In genomic region chr17:78164748-78165607, GRCh38 we compare ENCODE assay signal across 21 cellular contexts. TPM values are rescaled to one million over a fixed set of nuclear protein-coding genes. Genes with fewer than 3 reads are reported as not detected.
DNase-seq lines count a peak whose midpoint lies in the region; ATAC-seq, FAIRE-seq and TF ChIP-seq lines count a peak whose summit lies in the region.
"Had no signal": no experiment of that assay in that cellular context is flagged by ENCODE, and none has a peak within 500 bp of the region (broad histone marks: within the 10 kb centered on the region; RNA-seq: fewer than 3 reads in every experiment).

No MANE protein-coding gene starts in this region.

- H2BK5ac ChIP-seq in IMR-90 (ENCODE audit: low read depth, low read length, poor library complexity, severe bottlenecking) (no peak overlapping the region), H1 (ENCODE audit: low read depth, low read length) (no peak overlapping the region)

- dilution Hi-C loops in IMR-90 (cut with HindIII; ENCODE audit: low sequenced_read_pairs, unreplicated experiment), result no loop called here

- BruUV-seq in IMR-90 (replicated peaks; lab: Mats Ljungman, UMichigan), result no TSS peak

- DNase-seq in IMR-90 (no peak), H1 (ENCODE audit: low read depth in 1 of 2, low spot score in 2 of 2) (no peak), NCI-H748 (lab: John Stamatoyannopoulos, UW; ENCODE audit: unreplicated experiment) (no peak), left lobe of liver (ENCODE audit: low spot score) (no peak)
- DNase-seq: ACHN; CD8-positive, alpha-beta T cell; DMS153; GOT3; Kasumi-1; NCI-H1694; NCI-H2171; NCI-H345; NCI-H524 treated with DMSO at 0.1 percent for 48 hours; SW 1271 had no signal

- peaks cover 13% of the 10 kb centered on the region for H3K36me3 Mint-ChIP-seq in stimulated activated memory B cell treated with anti-CD40 and anti-IgM and Interleukin-4, amounts not matched to agents 10 μg/mL and 1 μg/mL and 100 μg/mL, for 72 hours
- H3K36me3 Mint-ChIP-seq: CD8-positive, alpha-beta T cell had no signal

- ATAC-seq in IMR-90 (ENCODE audit: low read depth), result no peak
- ATAC-seq in stimulated activated memory B cell treated with anti-CD40 and anti-IgM and Interleukin-4, amounts not matched to agents 10 μg/mL and 1 μg/mL and 100 μg/mL, for 72 hours, result no peak
- no peak for ATAC-seq in left lobe of liver
- ATAC-seq: CD8-positive, alpha-beta T cell; Right ventricle myocardium inferior had no signal

- H2BK15ac ChIP-seq in IMR-90 (ENCODE audit: low read depth, low read length) (no peak overlapping the region), H1 (ENCODE audit: low read length) (0 out of 2 replicates have a peak overlapping the region, but pooled peaks have one; percentile 40)

- intact Hi-C loops in IMR-90 (cut with micrococcal nuclease), result no loop called here

- H3K9ac ChIP-seq in IMR-90 (ENCODE audit: low read depth, low read length) (no peak overlapping the region), H1 (replicated peaks in 1 of 4; ENCODE audit: extremely low read depth in 1 of 4, low read depth in 3 of 4, low read length in 3 of 4) (no peak overlapping the region)
- H3K9ac ChIP-seq: BLaER1 treated with 17β-estradiol and CSF1 and Interleukin-3, amounts not matched to agents 10 nM and 100 nM had no signal

- H3K27ac ChIP-seq in IMR-90 (ENCODE audit: insufficient read depth, low read length), result no peak overlapping the region
- H3K27ac ChIP-seq in H1 (ENCODE audit: low read depth, low read length), result no peak overlapping the region
- H3K27ac ChIP-seq: BLaER1 treated with 17β-estradiol and CSF1 and Interleukin-3, amounts not matched to agents 10 nM and 100 nM had no signal

- H3K36me3 ChIP-seq in IMR-90 (ENCODE audit: control insufficient read depth, insufficient read depth, low read length), result no peaks in the 10 kb centered on the region
- H3K36me3 ChIP-seq in H1 (ENCODE audit: control insufficient read depth in 2 of 4, insufficient read depth in 4 of 4, low read length in 3 of 4), result no peaks in the 10 kb centered on the region; a peak in 1 of 8 replicates
- H3K36me3 ChIP-seq: BLaER1 treated with 17β-estradiol and CSF1 and Interleukin-3, amounts not matched to agents 10 nM and 100 nM had no signal

- TF ChIP-seq CTCF in IMR-90 (conservative IDR thresholded peaks at IDR 0.05; ENCODE audit: low read depth, low read length) (no peak), H1 (IDR thresholded peaks at IDR 0.05; ENCODE audit: control extremely low read depth in 1 of 3, insufficient read depth in 1 of 3, low read depth in 1 of 3, low read length in 3 of 3) (no peak)

- H3K27me3 ChIP-seq in IMR-90 (ENCODE audit: control insufficient read depth, insufficient read depth, low read length) (no peaks in the 10 kb centered on the region), H1 (replicated peaks in 1 of 4; ENCODE audit: control insufficient read depth in 3 of 4, extremely low read depth in 1 of 4, insufficient read depth in 3 of 4, low read length in 3 of 4) (no peaks in the 10 kb centered on the region)
- H3K27me3 ChIP-seq: BLaER1 treated with 17β-estradiol and CSF1 and Interleukin-3, amounts not matched to agents 10 nM and 100 nM had no signal

- no peak overlapping the region for H3K4me3 Mint-ChIP-seq in stimulated activated memory B cell treated with anti-CD40 and anti-IgM and Interleukin-4, amounts not matched to agents 10 μg/mL and 1 μg/mL and 100 μg/mL, for 72 hours

- H4K8ac ChIP-seq in IMR-90 (ENCODE audit: low read depth in 2 of 2, low read length in 2 of 2) (no peak overlapping the region), H1 (ENCODE audit: extremely low read depth, insufficient read depth, low read length) (no peak overlapping the region)

- no peak overlapping the region for H2AK5ac ChIP-seq in IMR-90 (ENCODE audit: low read depth, low read length)
- no peak overlapping the region for H2AK5ac ChIP-seq in H1 (ENCODE audit: low read depth, low read length)

- no peaks in the 10 kb centered on the region for H3K27me3 Mint-ChIP-seq in stimulated activated memory B cell treated with anti-CD40 and anti-IgM and Interleukin-4, amounts not matched to agents 10 μg/mL and 1 μg/mL and 100 μg/mL, for 72 hours

- peaks cover 52% of the 10 kb centered on the region for H3K4me1 Mint-ChIP-seq in stimulated activated memory B cell treated with anti-CD40 and anti-IgM and Interleukin-4, amounts not matched to agents 10 μg/mL and 1 μg/mL and 100 μg/mL, for 72 hours

- POLR2A ChIA-PET in IMR-90 (lab: Charles Lee; ENCODE audit: unreplicated experiment), result no interaction called here
- POLR2A ChIA-PET in H1 (lab: Charles Lee; ENCODE audit: partially characterized antibody), result interaction anchor here (1.0 kb wide), 2 partner anchors 14 to 22 kb away, joined by 4 to 7 read pairs; partner anchors contain the start of gene TK1

- no peak for TF ChIP-seq RAD21 in IMR-90 (IDR thresholded peaks at IDR 0.05; ENCODE audit: low read length)
- TF ChIP-seq RAD21 in H1 (IDR thresholded peaks at IDR 0.05 in 1 of 2, conservative IDR thresholded peaks at IDR 0.05 in 1 of 2; ENCODE audit: low read depth in 2 of 2, low read length in 2 of 2), result no peak

- H4K91ac ChIP-seq in IMR-90 (ENCODE audit: insufficient read depth, low read depth, low read length) (no peak overlapping the region), H1 (replicated peaks; ENCODE audit: insufficient read length, low read length) (no peak overlapping the region)

- peak overlapping the region; percentile 98 for H3K27ac Mint-ChIP-seq in stimulated activated memory B cell treated with anti-CD40 and anti-IgM and Interleukin-4, amounts not matched to agents 10 μg/mL and 1 μg/mL and 100 μg/mL, for 72 hours
- H3K27ac Mint-ChIP-seq: CD8-positive, alpha-beta T cell had no signal

- no peak overlapping the region for H3K4me2 ChIP-seq in IMR-90 (ENCODE audit: low read depth, low read length)
- H3K4me2 ChIP-seq in H1 (ENCODE audit: insufficient read depth in 1 of 2, low read depth in 2 of 2, low read length in 2 of 2), result no peak overlapping the region
- H3K4me2 ChIP-seq: BLaER1 treated with 17β-estradiol and CSF1 and Interleukin-3, amounts not matched to agents 10 nM and 100 nM had no signal

- CTCF ChIA-PET in IMR-90 (lab: Yijun Ruan, JAX), result no interaction called here
- CTCF ChIA-PET in H1 (lab: Charles Lee; ENCODE audit: partially characterized antibody), result interaction anchor here (1.1 to 4.7 kb wide), 6 partner anchors 11 to 53 kb away, joined by 4 to 27 read pairs (median 9); no protein-coding TSS in a partner anchor

- H3K23ac ChIP-seq in IMR-90 (ENCODE audit: low read depth, low read length), result no peak overlapping the region
- no peak overlapping the region for H3K23ac ChIP-seq in H1 (ENCODE audit: insufficient read length)

- H3K4me1 ChIP-seq in IMR-90 (ENCODE audit: control insufficient read depth, insufficient read depth, low read length) (peaks cover 2% of the 10 kb centered on the region), H1 (replicated peaks in 1 of 4; ENCODE audit: control insufficient read depth in 3 of 4, insufficient read depth in 4 of 4, low read length in 3 of 4) (peaks cover 0 to 20% (median 13%) of the 10 kb centered on the region in 4 experiments; a peak in 6 of 7 replicates)

- H2BK120ac ChIP-seq in IMR-90 (ENCODE audit: low read depth, low read length) (no peak overlapping the region), H1 (replicated peaks; ENCODE audit: low read depth, low read length) (no peak overlapping the region)

- H3K56ac ChIP-seq in IMR-90 (ENCODE audit: extremely low read depth, insufficient read depth, low read length) (no peak overlapping the region), H1 (replicated peaks; ENCODE audit: insufficient read length, low read depth, low read length) (no peak overlapping the region)

- H3K4ac ChIP-seq in IMR-90 (ENCODE audit: low read depth, low read length) (no peak overlapping the region), H1 (replicated peaks; ENCODE audit: insufficient read length, low read depth, low read length) (no peak overlapping the region)

- peak overlapping the region; percentile 16 for H2AK9ac ChIP-seq in IMR-90 (replicated peaks; ENCODE audit: low read depth, low read length, poor library complexity)

- in situ Hi-C loops in IMR-90 (cut with MboI; ENCODE audit: low sequenced_read_pairs), result no loop called here

- FAIRE-seq in H1 (lab: Jason Lieb, UNC), result no peak
- FAIRE-seq: GM12892 had no signal

- no peaks in the 10 kb centered on the region for H3K79me2 ChIP-seq in H1 (ENCODE audit: control insufficient read depth in 1 of 2, insufficient read depth in 2 of 2, low read length in 2 of 2)

- H3K79me1 ChIP-seq in IMR-90 (ENCODE audit: low read depth in 1 of 2, low read length in 2 of 2), result peaks cover 0 to 15% of the 10 kb centered on the region in 2 experiments; a peak in 2 of 4 replicates
- H3K79me1 ChIP-seq in H1 (ENCODE audit: low read depth, low read length), result peaks cover 6% of the 10 kb centered on the region

- H2AFZ ChIP-seq in IMR-90 (replicated peaks; ENCODE audit: low read length, poor library complexity), result peak overlapping the region; percentile 11
- no peak overlapping the region for H2AFZ ChIP-seq in H1 (ENCODE audit: low read length)

- peaks cover 3% of the 10 kb centered on the region; the same call in 1 of the 2 replicates for H3K9me1 ChIP-seq in IMR-90 (ENCODE audit: insufficient read depth, low read length)

- TF ChIP-seq POLR2A in IMR-90 (IDR thresholded peaks at IDR 0.05; ENCODE audit: low read depth, low read length) (no peak), H1 (IDR thresholded peaks at IDR 0.05; ENCODE audit: control extremely low read depth in 1 of 2, low read depth in 2 of 2, low read length in 2 of 2) (no peak)

- H4K5ac ChIP-seq in IMR-90 (ENCODE audit: low read depth, low read length), result no peak overlapping the region
- no peak overlapping the region for H4K5ac ChIP-seq in H1 (ENCODE audit: insufficient read length, low read depth, low read length)

- H3K14ac ChIP-seq in IMR-90 (replicated peaks; ENCODE audit: low read depth, low read length) (no peak overlapping the region), H1 (ENCODE audit: insufficient read length) (no peak overlapping the region)

- H2BK20ac ChIP-seq in IMR-90 (ENCODE audit: low read depth, low read length), result no peak overlapping the region
- no peak overlapping the region for H2BK20ac ChIP-seq in H1 (ENCODE audit: low read length)

- H3K23me2 ChIP-seq in H1 (ENCODE audit: low read depth, low read length), result peaks cover 5% of the 10 kb centered on the region; the same call in 1 of the 2 replicates

- no peaks in the 10 kb centered on the region for H3K9me3 Mint-ChIP-seq in stimulated activated memory B cell treated with anti-CD40 and anti-IgM and Interleukin-4, amounts not matched to agents 10 μg/mL and 1 μg/mL and 100 μg/mL, for 72 hours
- H3K9me3 Mint-ChIP-seq: CD8-positive, alpha-beta T cell had no signal

- no peak for TF ChIP-seq EP300 in H1 (IDR thresholded peaks at IDR 0.05; ENCODE audit: borderline replicate concordance in 1 of 2, low read depth in 2 of 2, low read length in 2 of 2)

- H3K18ac ChIP-seq in IMR-90 (ENCODE audit: low read depth, low read length) (no peak overlapping the region), H1 (ENCODE audit: extremely low read depth, low read length) (no peak overlapping the region)

- H4K20me1 ChIP-seq in IMR-90 (ENCODE audit: insufficient read depth, low read length), result peaks cover 2% of the 10 kb centered on the region; the same call in 1 of the 2 replicates
- peaks cover 3% of the 10 kb centered on the region in 2 experiments for H4K20me1 ChIP-seq in H1 (replicated peaks in 1 of 2; ENCODE audit: control insufficient read depth in 1 of 2, insufficient read depth in 2 of 2, low read length in 2 of 2)

- H2BK12ac ChIP-seq in H1 (ENCODE audit: low read depth, low read length), result no peak overlapping the region

- no peaks in the 10 kb centered on the region for H3K9me3 ChIP-seq in IMR-90 (ENCODE audit: control insufficient read depth, insufficient read depth, low read length)
- H3K9me3 ChIP-seq in H1 (ENCODE audit: insufficient read depth in 2 of 2, low read depth in 1 of 2, low read length in 1 of 2), result no peaks in the 10 kb centered on the region
- H3K9me3 ChIP-seq: BLaER1 treated with 17β-estradiol and CSF1 and Interleukin-3, amounts not matched to agents 10 nM and 100 nM had no signal

- H3K4me3 ChIP-seq in IMR-90 (ENCODE audit: insufficient read depth, low read depth, low read length) (no peak overlapping the region), H1 (ENCODE audit: extremely low read depth in 1 of 4, insufficient read depth in 2 of 4, low read depth in 3 of 4, low read length in 4 of 4) (no peak overlapping the region)
- H3K4me3 ChIP-seq: BLaER1 treated with 17β-estradiol and CSF1 and Interleukin-3, amounts not matched to agents 10 nM and 100 nM had no signal

- WGBS in IMR-90 (ENCODE audit: extremely low coverage in 2 of 2, insufficient read length in 1 of 2), 2 experiments, result 91% methylated on average over 7 of the region's 16 CpGs; no CpG with 5 or more reads in 1 of the 2 experiments
- WGBS in H1 (ENCODE audit: extremely low coverage in 1 of 2, insufficient coverage in 1 of 2, insufficient read length in 1 of 2, insufficient replicate concordance in 2 of 2, low coverage in 1 of 2, low lambda C conversion rate in 2 of 2, missing lambda C conversion rate in 1 of 2), 2 experiments, result 96% methylated on average over 15 of the region's 16 CpGs; no CpG with 5 or more reads in 1 of the 2 experiments

RNA-seq across cellular contexts. Expression of gene SYNGR2, which starts 3.4 kb away (rescaled TPM):
- total RNA-seq in IMR-90 (2012; rRNA removed) (11.1 and 14.7 TPM in 2 replicates), left lobe of liver (44.1 TPM)
- polyA plus RNA-seq in IMR-90 (2012; rRNA removed) (63.1 and 77.3 TPM in 2 replicates), H1 (2011; rRNA removed) (139 and 209 TPM in 2 replicates)
- polyA plus RNA-seq in IMR-90 (2012; cell fraction: cytosol; rRNA removed), result 38.9 and 89.5 TPM in 2 replicates
- polyA plus RNA-seq in IMR-90 (2012; cell fraction: nucleus; rRNA removed; ENCODE audit: low replicate concordance), result 27.9 and 43.7 TPM in 2 replicates
- total RNA-seq in H1 (2021; fragmentation: NEBNext Ultra II Directional; extraction: Animal tissue kit (Norgen Biotek cat#: 25700)), result 48.4 and 50.0 TPM in 2 replicates
- polyA plus RNA-seq in H1 (2011; cell fraction: cytosol; rRNA removed), result 92.9 TPM
- polyA plus RNA-seq in H1 (2011; cell fraction: nucleus; rRNA removed), result 102 TPM
- polyA plus RNA-seq in H1 (2012, experiment 1 of 2), result 32.5 to 57.4 TPM (median 51.2 TPM) in 4 replicates
- 37.5 TPM for polyA plus RNA-seq in H1 (2012, experiment 2 of 2)
- 42.0 TPM for polyA plus RNA-seq in H1 (2013, experiment 1 of 2)
- polyA plus RNA-seq in H1 (2013, experiment 2 of 2), result 51.5 TPM
- polyA minus RNA-seq in H1 (2011; rRNA and poly(A)+ RNA removed), result 53.5 and 79.1 TPM in 2 replicates
- polyA minus RNA-seq in H1 (2011; cell fraction: cytosol; rRNA and poly(A)+ RNA removed), result 28.6 TPM
- polyA minus RNA-seq in H1 (2011; cell fraction: nucleus; rRNA and poly(A)+ RNA removed), result 27.7 TPM

RNA-seq across cellular contexts. Expression of gene C17orf99, which starts 18.8 kb away (rescaled TPM):
- total RNA-seq in IMR-90 (2012; rRNA removed) (not detected in 2 replicates), left lobe of liver (not detected)
- polyA plus RNA-seq in IMR-90 (2012; rRNA removed) (not detected in 2 replicates), H1 (2011; rRNA removed) (not detected in 2 replicates)
- polyA plus RNA-seq in IMR-90 (2012; cell fraction: cytosol; rRNA removed), result not detected in 2 replicates
- polyA plus RNA-seq in IMR-90 (2012; cell fraction: nucleus; rRNA removed; ENCODE audit: low replicate concordance), result not detected in 2 replicates
- not detected in 2 replicates for total RNA-seq in H1 (2021; fragmentation: NEBNext Ultra II Directional; extraction: Animal tissue kit (Norgen Biotek cat#: 25700))
- not detected for polyA plus RNA-seq in H1 (2011; cell fraction: cytosol; rRNA removed)
- not detected for polyA plus RNA-seq in H1 (2011; cell fraction: nucleus; rRNA removed)
- not detected in 4 replicates for polyA plus RNA-seq in H1 (2012, experiment 1 of 2)
- not detected for polyA plus RNA-seq in H1 (2012, experiment 2 of 2)
- polyA plus RNA-seq in H1 (2013, experiment 1 of 2), result not detected
- polyA plus RNA-seq in H1 (2013, experiment 2 of 2), result not detected
- not detected in 2 replicates for polyA minus RNA-seq in H1 (2011; rRNA and poly(A)+ RNA removed)
- not detected for polyA minus RNA-seq in H1 (2011; cell fraction: cytosol; rRNA and poly(A)+ RNA removed)
- polyA minus RNA-seq in H1 (2011; cell fraction: nucleus; rRNA and poly(A)+ RNA removed), result not detected
- total RNA-seq: CD8-positive, alpha-beta T cell; G401; MCF 10A; Right ventricle myocardium inferior; SK-MEL-5 had no signal

RNA-seq across cellular contexts. Expression of gene TK1, which starts 21.9 kb away (rescaled TPM):
- 109 and 219 TPM in 2 replicates for total RNA-seq in IMR-90 (2012; rRNA removed)
- 150 and 181 TPM in 2 replicates for polyA plus RNA-seq in IMR-90 (2012; rRNA removed)
- 133 and 160 TPM in 2 replicates for polyA plus RNA-seq in IMR-90 (2012; cell fraction: cytosol; rRNA removed)
- 27.2 and 110 TPM in 2 replicates for polyA plus RNA-seq in IMR-90 (2012; cell fraction: nucleus; rRNA removed; ENCODE audit: low replicate concordance)
- 66.9 and 76.5 TPM in 2 replicates for total RNA-seq in H1 (2021; fragmentation: NEBNext Ultra II Directional; extraction: Animal tissue kit (Norgen Biotek cat#: 25700))
- polyA plus RNA-seq in H1 (2011; rRNA removed), result 147 and 170 TPM in 2 replicates
- 150 TPM for polyA plus RNA-seq in H1 (2011; cell fraction: cytosol; rRNA removed)
- 168 TPM for polyA plus RNA-seq in H1 (2011; cell fraction: nucleus; rRNA removed)
- polyA plus RNA-seq in H1 (2012, experiment 1 of 2), result 50.8 to 96.9 TPM (median 88.1 TPM) in 4 replicates
- polyA plus RNA-seq in H1 (2012, experiment 2 of 2), result 148 TPM
- polyA plus RNA-seq in H1 (2013, experiment 1 of 2), result 57.7 TPM
- 54.1 TPM for polyA plus RNA-seq in H1 (2013, experiment 2 of 2)
- polyA minus RNA-seq in H1 (2011; rRNA and poly(A)+ RNA removed), result 110 and 113 TPM in 2 replicates
- polyA minus RNA-seq in H1 (2011; cell fraction: cytosol; rRNA and poly(A)+ RNA removed), result 54.3 TPM
- 42.3 TPM for polyA minus RNA-seq in H1 (2011; cell fraction: nucleus; rRNA and poly(A)+ RNA removed)
- 2.6 TPM for total RNA-seq in left lobe of liver

RNA-seq across cellular contexts. Expression of gene AFMID, which starts 22.2 kb away (rescaled TPM):
- total RNA-seq in IMR-90 (2012; rRNA removed) (45.5 and 65.1 TPM in 2 replicates), left lobe of liver (145 TPM)
- polyA plus RNA-seq in IMR-90 (2012; rRNA removed) (29.9 and 41.0 TPM in 2 replicates), H1 (2011; rRNA removed) (49.0 and 61.6 TPM in 2 replicates)
- polyA plus RNA-seq in IMR-90 (2012; cell fraction: cytosol; rRNA removed), result 31.0 and 49.3 TPM in 2 replicates
- 22.5 and 29.1 TPM in 2 replicates for polyA plus RNA-seq in IMR-90 (2012; cell fraction: nucleus; rRNA removed; ENCODE audit: low replicate concordance)
- total RNA-seq in H1 (2021; fragmentation: NEBNext Ultra II Directional; extraction: Animal tissue kit (Norgen Biotek cat#: 25700)), result 53.0 and 54.8 TPM in 2 replicates
- polyA plus RNA-seq in H1 (2011; cell fraction: cytosol; rRNA removed), result 63.2 TPM
- 58.5 TPM for polyA plus RNA-seq in H1 (2011; cell fraction: nucleus; rRNA removed)
- polyA plus RNA-seq in H1 (2012, experiment 1 of 2), result 47.6 to 75.1 TPM (median 68.4 TPM) in 4 replicates
- 91.1 TPM for polyA plus RNA-seq in H1 (2012, experiment 2 of 2)
- polyA plus RNA-seq in H1 (2013, experiment 1 of 2), result 40.1 TPM
- 39.2 TPM for polyA plus RNA-seq in H1 (2013, experiment 2 of 2)
- polyA minus RNA-seq in H1 (2011; rRNA and poly(A)+ RNA removed), result 55.5 and 83.5 TPM in 2 replicates
- polyA minus RNA-seq in H1 (2011; cell fraction: cytosol; rRNA and poly(A)+ RNA removed), result 30.7 TPM
- 42.0 TPM for polyA minus RNA-seq in H1 (2011; cell fraction: nucleus; rRNA and poly(A)+ RNA removed)

RNA-seq across cellular contexts. Expression of gene TMC8, which starts 34.4 kb away (rescaled TPM):
- total RNA-seq in IMR-90 (2012; rRNA removed), result not detected in 2 replicates
- not detected in 2 replicates for polyA plus RNA-seq in IMR-90 (2012; rRNA removed)
- polyA plus RNA-seq in IMR-90 (2012; cell fraction: cytosol; rRNA removed), result not detected in 2 replicates
- polyA plus RNA-seq in IMR-90 (2012; cell fraction: nucleus; rRNA removed; ENCODE audit: low replicate concordance), result 0.01 TPM in 1 of 2 replicates, not detected in the other
- total RNA-seq in H1 (2021; fragmentation: NEBNext Ultra II Directional; extraction: Animal tissue kit (Norgen Biotek cat#: 25700)), result 2.0 and 2.8 TPM in 2 replicates
- 1.00 and 3.0 TPM in 2 replicates for polyA plus RNA-seq in H1 (2011; rRNA removed)
- polyA plus RNA-seq in H1 (2011; cell fraction: cytosol; rRNA removed), result 0.83 TPM
- polyA plus RNA-seq in H1 (2011; cell fraction: nucleus; rRNA removed), result 5.4 TPM
- polyA plus RNA-seq in H1 (2012, experiment 1 of 2), result 1.2 to 3.1 TPM (median 1.6 TPM) in 4 replicates
- polyA plus RNA-seq in H1 (2012, experiment 2 of 2), result 0.49 TPM
- polyA plus RNA-seq in H1 (2013, experiment 1 of 2), result 2.3 TPM
- polyA plus RNA-seq in H1 (2013, experiment 2 of 2), result 2.6 TPM
- polyA minus RNA-seq in H1 (2011; rRNA and poly(A)+ RNA removed), result 0.83 and 2.0 TPM in 2 replicates
- not detected for polyA minus RNA-seq in H1 (2011; cell fraction: cytosol; rRNA and poly(A)+ RNA removed)
- 2.7 TPM for polyA minus RNA-seq in H1 (2011; cell fraction: nucleus; rRNA and poly(A)+ RNA removed)
- 3.9 TPM for total RNA-seq in left lobe of liver
- total RNA-seq: MCF 10A had no signal

Comparison
In these comparisons a context has a peak if more than half of its experiments do, and no peak if none do; other contexts are left out.
1. RNA of gene TK1, which starts 21.9 kb away (total RNA-seq): 109 to 219 TPM in IMR-90 and 66.9 to 76.5 TPM in H1; 2.6 TPM in left lobe of liver (single experiment); every median in the first group is over 10 times any median in the second.